Comparison of ENCODE assay signal across 1 cellular context in the genomic region with DNA sequence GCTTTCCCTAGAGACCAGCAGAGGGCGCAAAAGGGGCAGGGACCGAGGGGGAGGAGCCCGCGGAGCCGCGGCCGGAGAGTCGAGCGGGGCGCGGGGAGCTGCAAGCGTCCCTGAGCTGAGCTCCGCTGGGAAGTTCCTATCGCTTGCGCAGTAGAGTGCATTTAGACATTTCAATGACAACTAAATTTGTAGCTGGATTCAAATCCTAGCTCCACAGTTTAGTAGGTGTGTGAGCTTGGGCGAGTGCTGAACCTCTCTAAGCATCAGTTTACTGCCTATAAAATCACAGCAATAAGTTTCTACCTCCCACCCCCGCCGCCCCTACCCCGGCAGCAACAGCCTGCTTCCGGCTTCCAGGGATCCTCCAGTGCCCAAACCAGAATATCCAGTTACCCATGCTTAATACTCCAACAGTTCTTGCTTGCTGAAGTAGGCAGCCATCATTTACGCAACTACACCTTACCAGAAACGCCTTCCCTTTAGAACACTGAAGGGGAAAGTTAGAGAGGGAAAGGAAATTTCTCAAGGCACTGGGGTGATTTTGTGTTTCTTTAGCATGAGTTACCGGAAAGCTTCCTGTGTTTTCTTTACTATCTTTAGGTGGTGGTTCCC.
TF ChIP-seq lines count a peak whose summit lies in the region.

No MANE protein-coding gene starts in this region.

TF ChIP-seq in K562, 482 proteins besides CTCF, POLR2A, EP300 and RAD21 (continued from another document and continues in another):
- TF ChIP-seq, protein P1, sequence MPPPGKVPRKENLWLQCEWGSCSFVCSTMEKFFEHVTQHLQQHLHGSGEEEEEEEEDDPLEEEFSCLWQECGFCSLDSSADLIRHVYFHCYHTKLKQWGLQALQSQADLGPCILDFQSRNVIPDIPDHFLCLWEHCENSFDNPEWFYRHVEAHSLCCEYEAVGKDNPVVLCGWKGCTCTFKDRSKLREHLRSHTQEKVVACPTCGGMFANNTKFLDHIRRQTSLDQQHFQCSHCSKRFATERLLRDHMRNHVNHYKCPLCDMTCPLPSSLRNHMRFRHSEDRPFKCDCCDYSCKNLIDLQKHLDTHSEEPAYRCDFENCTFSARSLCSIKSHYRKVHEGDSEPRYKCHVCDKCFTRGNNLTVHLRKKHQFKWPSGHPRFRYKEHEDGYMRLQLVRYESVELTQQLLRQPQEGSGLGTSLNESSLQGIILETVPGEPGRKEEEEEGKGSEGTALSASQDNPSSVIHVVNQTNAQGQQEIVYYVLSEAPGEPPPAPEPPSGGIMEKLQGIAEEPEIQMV (tag; conservative IDR thresholded peaks at IDR 0.05; ENCODE audit: low read depth) = no peak
- peak; percentile 29 for TF ChIP-seq HMGN3 (IDR thresholded peaks at IDR 0.05; ENCODE audit: borderline replicate concordance, extremely low read depth, insufficient read length, low read depth, low read length)
- TF ChIP-seq PRMT5 (CRISPR knock-in tag; IDR thresholded peaks at IDR 0.05) = no peak
- TF ChIP-seq SIN3A (IDR thresholded peaks at IDR 0.05; ENCODE audit: borderline replicate concordance in 2 of 2, control insufficient read depth in 1 of 2, low read depth in 2 of 2, low read length in 2 of 2) = no peak
- TF ChIP-seq, protein P2, sequence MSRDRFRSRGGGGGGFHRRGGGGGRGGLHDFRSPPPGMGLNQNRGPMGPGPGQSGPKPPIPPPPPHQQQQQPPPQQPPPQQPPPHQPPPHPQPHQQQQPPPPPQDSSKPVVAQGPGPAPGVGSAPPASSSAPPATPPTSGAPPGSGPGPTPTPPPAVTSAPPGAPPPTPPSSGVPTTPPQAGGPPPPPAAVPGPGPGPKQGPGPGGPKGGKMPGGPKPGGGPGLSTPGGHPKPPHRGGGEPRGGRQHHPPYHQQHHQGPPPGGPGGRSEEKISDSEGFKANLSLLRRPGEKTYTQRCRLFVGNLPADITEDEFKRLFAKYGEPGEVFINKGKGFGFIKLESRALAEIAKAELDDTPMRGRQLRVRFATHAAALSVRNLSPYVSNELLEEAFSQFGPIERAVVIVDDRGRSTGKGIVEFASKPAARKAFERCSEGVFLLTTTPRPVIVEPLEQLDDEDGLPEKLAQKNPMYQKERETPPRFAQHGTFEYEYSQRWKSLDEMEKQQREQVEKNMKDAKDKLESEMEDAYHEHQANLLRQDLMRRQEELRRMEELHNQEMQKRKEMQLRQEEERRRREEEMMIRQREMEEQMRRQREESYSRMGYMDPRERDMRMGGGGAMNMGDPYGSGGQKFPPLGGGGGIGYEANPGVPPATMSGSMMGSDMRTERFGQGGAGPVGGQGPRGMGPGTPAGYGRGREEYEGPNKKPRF (IDR thresholded peaks at IDR 0.05; ENCODE audit: low read depth, low read length) = no peak
- peak; percentile 29; the same call in 1 of the 2 replicates for TF ChIP-seq JUND (IDR thresholded peaks at IDR 0.05; ENCODE audit: borderline replicate concordance, low read depth, low read length)
- no peak for TF ChIP-seq JUND (tag; IDR thresholded peaks at IDR 0.05; ENCODE audit: borderline replicate concordance, low read depth, low read length)
- peak; percentile 18; the same call in 1 of the 2 replicates for TF ChIP-seq ATF7 (IDR thresholded peaks at IDR 0.05)
- no peak for TF ChIP-seq CEBPG (CRISPR knock-in tag; IDR thresholded peaks at IDR 0.05)
- TF ChIP-seq CEBPG (tag; conservative IDR thresholded peaks at IDR 0.05 in 1 of 2, IDR thresholded peaks at IDR 0.05 in 1 of 2) = 0 out of 4 replicates have a peak, but pooled peaks of 1 of the 2 experiments have one; percentile 40
- TF ChIP-seq EGR1 (conservative IDR thresholded peaks at IDR 0.05) = peak; percentile 20; the same call in 1 of the 2 replicates
- no peak for TF ChIP-seq ATF1 (CRISPR knock-in tag; IDR thresholded peaks at IDR 0.05)
- TF ChIP-seq ATF1 (tag; IDR thresholded peaks at IDR 0.05) = no peak
- no peak for TF ChIP-seq SRSF3 (IDR thresholded peaks at IDR 0.05; ENCODE audit: insufficient read depth, low read length)
- no peak for TF ChIP-seq GABPA (tag; conservative IDR thresholded peaks at IDR 0.05; ENCODE audit: low read depth)
- TF ChIP-seq NCOR1 (IDR thresholded peaks at IDR 0.05) = no peak
- 0 out of 2 replicates have a peak, but pooled peaks have one; percentile 5 for TF ChIP-seq ELF4 (CRISPR knock-in tag; IDR thresholded peaks at IDR 0.05)
- TF ChIP-seq, protein P3, sequence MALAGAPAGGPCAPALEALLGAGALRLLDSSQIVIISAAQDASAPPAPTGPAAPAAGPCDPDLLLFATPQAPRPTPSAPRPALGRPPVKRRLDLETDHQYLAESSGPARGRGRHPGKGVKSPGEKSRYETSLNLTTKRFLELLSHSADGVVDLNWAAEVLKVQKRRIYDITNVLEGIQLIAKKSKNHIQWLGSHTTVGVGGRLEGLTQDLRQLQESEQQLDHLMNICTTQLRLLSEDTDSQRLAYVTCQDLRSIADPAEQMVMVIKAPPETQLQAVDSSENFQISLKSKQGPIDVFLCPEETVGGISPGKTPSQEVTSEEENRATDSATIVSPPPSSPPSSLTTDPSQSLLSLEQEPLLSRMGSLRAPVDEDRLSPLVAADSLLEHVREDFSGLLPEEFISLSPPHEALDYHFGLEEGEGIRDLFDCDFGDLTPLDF (CRISPR knock-in tag; IDR thresholded peaks at IDR 0.05) = peak; percentile 33; the same call in 1 of the 2 replicates
- TF ChIP-seq HDAC6 (IDR thresholded peaks at IDR 0.05; ENCODE audit: low read depth, low read length) = no peak
- no peak for TF ChIP-seq GATA2 (CRISPR knock-in tag; IDR thresholded peaks at IDR 0.05)
- TF ChIP-seq ZFP36 (IDR thresholded peaks at IDR 0.05; ENCODE audit: low read depth, low read length, partially characterized antibody) = peak; percentile 35
- TF ChIP-seq L3MBTL2 (IDR thresholded peaks at IDR 0.05) = 0 out of 2 replicates have a peak, but pooled peaks have one; percentile 12
- TF ChIP-seq NFYB (IDR thresholded peaks at IDR 0.05; ENCODE audit: extremely low read depth, insufficient read length) = no peak
- TF ChIP-seq, protein P4, sequence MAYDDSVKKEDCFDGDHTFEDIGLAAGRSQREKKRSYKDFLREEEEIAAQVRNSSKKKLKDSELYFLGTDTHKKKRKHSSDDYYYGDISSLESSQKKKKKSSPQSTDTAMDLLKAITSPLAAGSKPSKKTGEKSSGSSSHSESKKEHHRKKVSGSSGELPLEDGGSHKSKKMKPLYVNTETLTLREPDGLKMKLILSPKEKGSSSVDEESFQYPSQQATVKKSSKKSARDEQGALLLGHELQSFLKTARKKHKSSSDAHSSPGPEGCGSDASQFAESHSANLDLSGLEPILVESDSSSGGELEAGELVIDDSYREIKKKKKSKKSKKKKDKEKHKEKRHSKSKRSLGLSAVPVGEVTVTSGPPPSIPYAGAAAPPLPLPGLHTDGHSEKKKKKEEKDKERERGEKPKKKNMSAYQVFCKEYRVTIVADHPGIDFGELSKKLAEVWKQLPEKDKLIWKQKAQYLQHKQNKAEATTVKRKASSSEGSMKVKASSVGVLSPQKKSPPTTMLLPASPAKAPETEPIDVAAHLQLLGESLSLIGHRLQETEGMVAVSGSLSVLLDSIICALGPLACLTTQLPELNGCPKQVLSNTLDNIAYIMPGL (CRISPR knock-in tag; IDR thresholded peaks at IDR 0.05) = peak; percentile 64; the same call in 1 of the 2 replicates
- TF ChIP-seq NRF1 (conservative IDR thresholded peaks at IDR 0.05 in 1 of 2, IDR thresholded peaks at IDR 0.05 in 1 of 2) = peak; percentile 78 to 80
- TF ChIP-seq ZFP1 (CRISPR knock-in tag; IDR thresholded peaks at IDR 0.05) = no peak
- peak; percentile 21; the same call in 1 of the 2 replicates for TF ChIP-seq ZNF263 (CRISPR knock-in tag; IDR thresholded peaks at IDR 0.05; ENCODE audit: borderline replicate concordance)
- no peak for TF ChIP-seq RNF2 (IDR thresholded peaks at IDR 0.05)
- no peak for TF ChIP-seq NCOA1 (IDR thresholded peaks at IDR 0.05; ENCODE audit: low read depth)
- TF ChIP-seq CC2D1A (IDR thresholded peaks at IDR 0.05) = no peak
- TF ChIP-seq ZNF23 (CRISPR knock-in tag; IDR thresholded peaks at IDR 0.05) = no peak
- peak; percentile 19; the same call in 1 of the 2 replicates for TF ChIP-seq ELF2 (CRISPR knock-in tag; IDR thresholded peaks at IDR 0.05)
- no peak for TF ChIP-seq IRF2 (CRISPR knock-in tag; IDR thresholded peaks at IDR 0.05)
- no peak for TF ChIP-seq MEF2A (IDR thresholded peaks at IDR 0.05; ENCODE audit: control insufficient read depth, low read depth, low read length)
- no peak for TF ChIP-seq HDAC2 (IDR thresholded peaks at IDR 0.05)
- TF ChIP-seq, protein P5, sequence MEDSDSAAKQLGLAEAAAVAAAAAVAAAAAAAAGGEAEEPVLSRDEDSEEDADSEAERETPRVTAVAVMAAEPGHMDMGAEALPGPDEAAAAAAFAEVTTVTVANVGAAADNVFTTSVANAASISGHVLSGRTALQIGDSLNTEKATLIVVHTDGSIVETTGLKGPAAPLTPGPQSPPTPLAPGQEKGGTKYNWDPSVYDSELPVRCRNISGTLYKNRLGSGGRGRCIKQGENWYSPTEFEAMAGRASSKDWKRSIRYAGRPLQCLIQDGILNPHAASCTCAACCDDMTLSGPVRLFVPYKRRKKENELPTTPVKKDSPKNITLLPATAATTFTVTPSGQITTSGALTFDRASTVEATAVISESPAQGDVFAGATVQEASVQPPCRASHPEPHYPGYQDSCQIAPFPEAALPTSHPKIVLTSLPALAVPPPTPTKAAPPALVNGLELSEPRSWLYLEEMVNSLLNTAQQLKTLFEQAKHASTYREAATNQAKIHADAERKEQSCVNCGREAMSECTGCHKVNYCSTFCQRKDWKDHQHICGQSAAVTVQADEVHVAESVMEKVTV (CRISPR knock-in tag; IDR thresholded peaks at IDR 0.05) = peak; percentile 85
- TF ChIP-seq CTBP1 (IDR thresholded peaks at IDR 0.05; ENCODE audit: borderline replicate concordance) = 0 out of 2 replicates have a peak, but pooled peaks have one; percentile 66
- no peak for TF ChIP-seq ZBTB8A (IDR thresholded peaks at IDR 0.05; ENCODE audit: partially characterized antibody)
- peak; percentile 95 for TF ChIP-seq RB1 (IDR thresholded peaks at IDR 0.05; ENCODE audit: low read depth)
- TF ChIP-seq MAZ (CRISPR knock-in tag; conservative IDR thresholded peaks at IDR 0.05 in 1 of 2, IDR thresholded peaks at IDR 0.05 in 1 of 2) = peak; percentile 48 to 89; a peak in 3 of 4 replicates
- 0 out of 2 replicates have a peak, but pooled peaks have one; percentile 46 for TF ChIP-seq MYNN (IDR thresholded peaks at IDR 0.05)
- no peak for TF ChIP-seq MYNN (CRISPR knock-in tag; IDR thresholded peaks at IDR 0.05)
- TF ChIP-seq, protein P6, sequence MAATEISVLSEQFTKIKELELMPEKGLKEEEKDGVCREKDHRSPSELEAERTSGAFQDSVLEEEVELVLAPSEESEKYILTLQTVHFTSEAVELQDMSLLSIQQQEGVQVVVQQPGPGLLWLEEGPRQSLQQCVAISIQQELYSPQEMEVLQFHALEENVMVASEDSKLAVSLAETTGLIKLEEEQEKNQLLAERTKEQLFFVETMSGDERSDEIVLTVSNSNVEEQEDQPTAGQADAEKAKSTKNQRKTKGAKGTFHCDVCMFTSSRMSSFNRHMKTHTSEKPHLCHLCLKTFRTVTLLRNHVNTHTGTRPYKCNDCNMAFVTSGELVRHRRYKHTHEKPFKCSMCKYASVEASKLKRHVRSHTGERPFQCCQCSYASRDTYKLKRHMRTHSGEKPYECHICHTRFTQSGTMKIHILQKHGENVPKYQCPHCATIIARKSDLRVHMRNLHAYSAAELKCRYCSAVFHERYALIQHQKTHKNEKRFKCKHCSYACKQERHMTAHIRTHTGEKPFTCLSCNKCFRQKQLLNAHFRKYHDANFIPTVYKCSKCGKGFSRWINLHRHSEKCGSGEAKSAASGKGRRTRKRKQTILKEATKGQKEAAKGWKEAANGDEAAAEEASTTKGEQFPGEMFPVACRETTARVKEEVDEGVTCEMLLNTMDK (IDR thresholded peaks at IDR 0.05; ENCODE audit: borderline replicate concordance, insufficient read depth, low read depth, low read length, poor library complexity, severe bottlenecking) = peak; percentile 52
- TF ChIP-seq SMC3 (conservative IDR thresholded peaks at IDR 0.05; ENCODE audit: insufficient read depth, low read depth, low read length) = peak; percentile 95
- no peak for TF ChIP-seq SMARCE1 (IDR thresholded peaks at IDR 0.05)
- TF ChIP-seq KLF13 (tag; IDR thresholded peaks at IDR 0.05; ENCODE audit: borderline replicate concordance, low read depth) = peak; percentile 69; the same call in 1 of the 2 replicates
- 0 out of 2 replicates have a peak, but pooled peaks have one; percentile 38 for TF ChIP-seq JUN (IDR thresholded peaks at IDR 0.05; ENCODE audit: borderline replicate concordance, low read depth, low read length)
- no peak for TF ChIP-seq JUN (CRISPR knock-in tag; IDR thresholded peaks at IDR 0.05; ENCODE audit: borderline replicate concordance)
- TF ChIP-seq, protein P7, sequence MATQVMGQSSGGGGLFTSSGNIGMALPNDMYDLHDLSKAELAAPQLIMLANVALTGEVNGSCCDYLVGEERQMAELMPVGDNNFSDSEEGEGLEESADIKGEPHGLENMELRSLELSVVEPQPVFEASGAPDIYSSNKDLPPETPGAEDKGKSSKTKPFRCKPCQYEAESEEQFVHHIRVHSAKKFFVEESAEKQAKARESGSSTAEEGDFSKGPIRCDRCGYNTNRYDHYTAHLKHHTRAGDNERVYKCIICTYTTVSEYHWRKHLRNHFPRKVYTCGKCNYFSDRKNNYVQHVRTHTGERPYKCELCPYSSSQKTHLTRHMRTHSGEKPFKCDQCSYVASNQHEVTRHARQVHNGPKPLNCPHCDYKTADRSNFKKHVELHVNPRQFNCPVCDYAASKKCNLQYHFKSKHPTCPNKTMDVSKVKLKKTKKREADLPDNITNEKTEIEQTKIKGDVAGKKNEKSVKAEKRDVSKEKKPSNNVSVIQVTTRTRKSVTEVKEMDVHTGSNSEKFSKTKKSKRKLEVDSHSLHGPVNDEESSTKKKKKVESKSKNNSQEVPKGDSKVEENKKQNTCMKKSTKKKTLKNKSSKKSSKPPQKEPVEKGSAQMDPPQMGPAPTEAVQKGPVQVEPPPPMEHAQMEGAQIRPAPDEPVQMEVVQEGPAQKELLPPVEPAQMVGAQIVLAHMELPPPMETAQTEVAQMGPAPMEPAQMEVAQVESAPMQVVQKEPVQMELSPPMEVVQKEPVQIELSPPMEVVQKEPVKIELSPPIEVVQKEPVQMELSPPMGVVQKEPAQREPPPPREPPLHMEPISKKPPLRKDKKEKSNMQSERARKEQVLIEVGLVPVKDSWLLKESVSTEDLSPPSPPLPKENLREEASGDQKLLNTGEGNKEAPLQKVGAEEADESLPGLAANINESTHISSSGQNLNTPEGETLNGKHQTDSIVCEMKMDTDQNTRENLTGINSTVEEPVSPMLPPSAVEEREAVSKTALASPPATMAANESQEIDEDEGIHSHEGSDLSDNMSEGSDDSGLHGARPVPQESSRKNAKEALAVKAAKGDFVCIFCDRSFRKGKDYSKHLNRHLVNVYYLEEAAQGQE (CRISPR knock-in tag; IDR thresholded peaks at IDR 0.05; ENCODE audit: low read depth) = no peak
- peak; percentile 72 for TF ChIP-seq CXXC5 (CRISPR knock-in tag; IDR thresholded peaks at IDR 0.05)
- 0 out of 2 replicates have a peak, but pooled peaks have one; percentile 34 for TF ChIP-seq ZKSCAN1 (IDR thresholded peaks at IDR 0.05; ENCODE audit: low read depth, low read length)
- TF ChIP-seq YY1 (IDR thresholded peaks at IDR 0.05; ENCODE audit: borderline replicate concordance in 1 of 3, control insufficient read depth in 1 of 3, extremely low read depth in 1 of 3, insufficient read depth in 3 of 3, insufficient read length in 1 of 3, insufficient replicate concordance in 2 of 3, low read depth in 1 of 3, low read length in 2 of 3) = peak in 1 of 3 experiments; percentile 18
